ENCODE assay signal across 16 cellular contexts in genomic region chrX:106243376-106243775, GRCh38.
A peak's percentile ranks its signal among the peaks of the same experiment; 100 is the strongest.
DNase-seq lines count a peak whose midpoint lies in the region; ATAC-seq and TF ChIP-seq lines count a peak whose summit lies in the region.
"Had no signal": no experiment of that assay in that cellular context is flagged by ENCODE, and none has a peak within 500 bp of the region (broad histone marks: within the 10 kb centered on the region; RNA-seq: fewer than 3 reads in every experiment).

No MANE protein-coding gene starts in this region.

- DNase-seq in HT1080 (ENCODE audit: low read depth): peak; percentile 3
- DNase-seq in PC-3: peak; percentile 11
- DNase-seq in epithelial cell of esophagus (ENCODE audit: low read depth): peak; percentile 57
- peak; percentile 54 for DNase-seq in renal cortical epithelial cell (ENCODE audit: low read depth)
- DNase-seq in left cardiac atrium: no peak
- DNase-seq in activated CD4-positive, alpha-beta T cell treated with anti-CD3 and anti-CD28 coated beads, Interleukin-2, amount 10 ng/mL, durations not matched to agents 7 days and 5 days: no peak
- DNase-seq in SHP77 (lab: John Stamatoyannopoulos, UW): no peak
- DNase-seq: BE2C; CD4-positive, alpha-beta memory T cell; DMS153; DMS79 treated with DMSO at 0.1 percent for 48 hours; EL; GOT3; H9 had no signal

- no peak overlapping the region for H2AFZ ChIP-seq in PC-3 (ENCODE audit: low read length)

- no peaks in the 10 kb centered on the region for H3K9me2 ChIP-seq in PC-3 (replicated peaks; ENCODE audit: low read length)

- peaks cover 12% of the 10 kb centered on the region for H3K4me1 ChIP-seq in PC-3 (ENCODE audit: insufficient read depth, low read length)
- H3K4me1 ChIP-seq: BE2C had no signal

- no peaks in the 10 kb centered on the region for H3K9me3 Mint-ChIP-seq in activated CD4-positive, alpha-beta T cell treated with anti-CD3 and anti-CD28 coated beads, Interleukin-2, amount 10 ng/mL, durations not matched to agents 7 days and 5 days

- H3K9ac ChIP-seq in PC-3 (ENCODE audit: low read length): no peak overlapping the region

- POLR2A ChIA-PET in PC-3 (lab: Charles Lee; ENCODE audit: unreplicated experiment): no interaction called here
- POLR2A ChIA-PET in activated CD4-positive, alpha-beta T cell treated with anti-CD3 and anti-CD28 coated beads, Interleukin-2, amount 10 ng/mL, durations not matched to agents 7 days and 5 days (lab: Charles Lee): no interaction called here

- H3K36me3 ChIP-seq in PC-3 (ENCODE audit: low read depth, low read length): no peaks in the 10 kb centered on the region
- H3K36me3 ChIP-seq: BE2C had no signal

- H3K79me2 ChIP-seq in PC-3 (ENCODE audit: low read length): no peaks in the 10 kb centered on the region

- no peaks in the 10 kb centered on the region for H3F3A ChIP-seq in PC-3 (ENCODE audit: low read length, unreplicated experiment)

- no peak overlapping the region for H3K4me3 Mint-ChIP-seq in activated CD4-positive, alpha-beta T cell treated with anti-CD3 and anti-CD28 coated beads, Interleukin-2, amount 10 ng/mL, durations not matched to agents 7 days and 5 days
- H3K4me3 Mint-ChIP-seq: CD4-positive, alpha-beta memory T cell; H9 had no signal

- H3K4me2 ChIP-seq in PC-3 (ENCODE audit: low read length): no peak overlapping the region

- TF ChIP-seq CTCF in PC-3 (conservative IDR thresholded peaks at IDR 0.05; ENCODE audit: low read depth, low read length): no peak
- TF ChIP-seq CTCF in epithelial cell of esophagus (IDR thresholded peaks at IDR 0.05; ENCODE audit: insufficient read depth, low read depth, low read length, missing control alignments): no peak

- no peaks in the 10 kb centered on the region for H3K27me3 Mint-ChIP-seq in activated CD4-positive, alpha-beta T cell treated with anti-CD3 and anti-CD28 coated beads, Interleukin-2, amount 10 ng/mL, durations not matched to agents 7 days and 5 days
- H3K27me3 Mint-ChIP-seq: CD4-positive, alpha-beta memory T cell had no signal

- H3K4me3 ChIP-seq in PC-3 (ENCODE audit: low read length) (no peak overlapping the region), epithelial cell of esophagus (ENCODE audit: low read length) (no peak overlapping the region)

- CTCF ChIA-PET in PC-3 (lab: Charles Lee): no interaction called here
- CTCF ChIA-PET in activated CD4-positive, alpha-beta T cell treated with anti-CD3 and anti-CD28 coated beads, Interleukin-2, amount 10 ng/mL, durations not matched to agents 7 days and 5 days (lab: Charles Lee): no interaction called here

- no peaks in the 10 kb centered on the region for H3K9me3 ChIP-seq in PC-3 (ENCODE audit: low read length)
- H3K9me3 ChIP-seq: BE2C had no signal

- BruUV-seq in PC-3 (replicated peaks; lab: Mats Ljungman, UMichigan): no TSS peak

- H3K27me3 ChIP-seq in PC-3 (ENCODE audit: low read length): no peaks in the 10 kb centered on the region
- H3K27me3 ChIP-seq: BE2C had no signal

- no peaks in the 10 kb centered on the region for H3K4me1 Mint-ChIP-seq in activated CD4-positive, alpha-beta T cell treated with anti-CD3 and anti-CD28 coated beads, Interleukin-2, amount 10 ng/mL, durations not matched to agents 7 days and 5 days
- H3K4me1 Mint-ChIP-seq: CD4-positive, alpha-beta memory T cell; H9 had no signal

- no peaks in the 10 kb centered on the region for H3K36me3 Mint-ChIP-seq in activated CD4-positive, alpha-beta T cell treated with anti-CD3 and anti-CD28 coated beads, Interleukin-2, amount 10 ng/mL, durations not matched to agents 7 days and 5 days (ENCODE audit: low read depth)
- H3K36me3 Mint-ChIP-seq: CD4-positive, alpha-beta memory T cell had no signal

- ATAC-seq in PC-3 (no peak), left cardiac atrium (no peak)

- no peak overlapping the region for H3K27ac ChIP-seq in PC-3 (ENCODE audit: low read length)
- H3K27ac ChIP-seq: C4-2B, HL-60 had no signal

- intact Hi-C loops in PC-3 (cut with micrococcal nuclease) (no loop called here), left cardiac atrium (cut with DNase I) (no loop called here)

- H4K20me1 ChIP-seq in PC-3 (ENCODE audit: low read length): no peaks in the 10 kb centered on the region

- H3K27ac Mint-ChIP-seq in activated CD4-positive, alpha-beta T cell treated with anti-CD3 and anti-CD28 coated beads, Interleukin-2, amount 10 ng/mL, durations not matched to agents 7 days and 5 days: no peak overlapping the region
- H3K27ac Mint-ChIP-seq: CD4-positive, alpha-beta memory T cell; H9 had no signal

Comparison
In these comparisons a context has a peak if more than half of its experiments do, and no peak if none do; other contexts are left out.
1. DNase-seq: peak in HT1080 (single experiment), PC-3 (single experiment), epithelial cell of esophagus (single experiment) and renal cortical epithelial cell (single experiment); none in left cardiac atrium (single experiment), activated CD4-positive, alpha-beta T cell treated with anti-CD3 and anti-CD28 coated beads, Interleukin-2, amount 10 ng/mL, durations not matched to agents 7 days and 5 days (single experiment) and SHP77 (0 of 2).